ENCODE assay signal across 16 cellular contexts in the genomic region with DNA sequence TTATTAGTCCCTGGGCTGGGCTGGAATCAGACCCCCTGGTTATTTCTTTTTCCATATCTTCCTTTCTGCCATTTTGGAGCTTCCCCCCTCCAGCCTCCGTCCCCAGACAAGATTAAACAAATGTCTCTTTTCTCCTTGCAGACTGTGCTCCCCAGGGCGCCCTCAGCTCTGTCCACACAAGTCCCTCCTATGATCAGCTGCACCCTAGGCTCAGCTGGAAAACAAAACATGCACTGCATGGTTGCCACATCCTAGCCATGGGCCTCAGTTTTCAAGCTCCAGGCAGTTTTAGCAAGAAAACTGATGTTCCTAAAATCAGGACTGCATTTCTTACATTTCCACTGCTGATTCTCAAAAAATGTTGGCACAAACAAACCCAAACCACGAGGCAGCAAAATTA. TPM values are rescaled to one million over a fixed set of nuclear protein-coding genes. Genes with fewer than 3 reads are reported as not detected.
DNase-seq lines count a peak whose midpoint lies in the region; ATAC-seq and TF ChIP-seq lines count a peak whose summit lies in the region.
"Had no signal": no experiment of that assay in that cellular context is flagged by ENCODE, and none has a peak within 500 bp of the region (broad histone marks: within the 10 kb centered on the region; RNA-seq: fewer than 3 reads in every experiment).

No MANE protein-coding gene starts in this region.

- H3K79me2 ChIP-seq in GM23338 (replicated peaks; ENCODE audit: insufficient read depth), result no peaks in the 10 kb centered on the region

- POLR2A ChIA-PET in CD8-positive, alpha-beta T cell (lab: Charles Lee), result interaction anchor here (0.6 to 2.4 kb wide), 2 partner anchors 21 to 97 kb away, joined by 3 to 8 read pairs; no protein-coding TSS in a partner anchor

- no peaks in the 10 kb centered on the region for H4K20me1 ChIP-seq in GM23338 (replicated peaks; ENCODE audit: insufficient read depth)

- no peaks in the 10 kb centered on the region for H3K9me2 ChIP-seq in GM23338 (ENCODE audit: insufficient read depth)

- H3K27me3 Mint-ChIP-seq in GM23338 (ENCODE audit: insufficient read depth, low read depth, poor library complexity), result peaks cover 5% of the 10 kb centered on the region
- peaks cover 8% of the 10 kb centered on the region for H3K27me3 Mint-ChIP-seq in CD8-positive, alpha-beta T cell (ENCODE audit: low read depth)

- peaks cover 3% of the 10 kb centered on the region; the same call in 1 of the 3 replicates for H3K9me3 Mint-ChIP-seq in GM23338
- H3K9me3 Mint-ChIP-seq in CD8-positive, alpha-beta T cell, result no peaks in the 10 kb centered on the region
- H3K9me3 Mint-ChIP-seq: CD4-positive, alpha-beta T cell; H9; IgD-negative memory B cell had no signal

- no peaks in the 10 kb centered on the region for H3K27me3 ChIP-seq in GM23338 (ENCODE audit: insufficient read depth)
- H3K27me3 ChIP-seq in adipocyte (replicated peaks; ENCODE audit: control insufficient read depth, insufficient read depth, low read length), result no peaks in the 10 kb centered on the region
- H3K27me3 ChIP-seq in lung (ENCODE audit: control insufficient read depth, insufficient read depth), result no peaks in the 10 kb centered on the region
- no peaks in the 10 kb centered on the region for H3K27me3 ChIP-seq in CD8-positive, alpha-beta T cell (ENCODE audit: insufficient read depth, low read length)
- H3K27me3 ChIP-seq in right cardiac atrium (ENCODE audit: control insufficient read depth, insufficient read depth), result no peaks in the 10 kb centered on the region
- H3K27me3 ChIP-seq in heart right ventricle, result no peaks in the 10 kb centered on the region

- H3K36me3 ChIP-seq in GM23338 (ENCODE audit: insufficient read depth) (no peaks in the 10 kb centered on the region), adipocyte (ENCODE audit: control insufficient read depth, insufficient read depth, low read length, severe bottlenecking) (no peaks in the 10 kb centered on the region), lung (ENCODE audit: control insufficient read depth in 2 of 2, insufficient read depth in 2 of 2, low read length in 2 of 2) (no peaks in the 10 kb centered on the region), heart right ventricle (no peaks in the 10 kb centered on the region)
- H3K36me3 ChIP-seq in CD8-positive, alpha-beta T cell (ENCODE audit: insufficient read depth, low read length), result no peaks in the 10 kb centered on the region

- H3K4me2 ChIP-seq in GM23338, result no peak overlapping the region

- ATAC-seq in GM23338 (no peak), lung (ENCODE audit: insufficient read depth, low FRiP score) (no peak), right cardiac atrium (no peak), HG03520 (IDR thresholded peaks at IDR 0.05; ENCODE audit: unreplicated experiment) (no peak), heart right ventricle (no peak)
- ATAC-seq in CD8-positive, alpha-beta T cell, result no peak

- H2AFZ ChIP-seq in GM23338, result peak overlapping the region; percentile 86
- H2AFZ ChIP-seq: GM23248 had no signal

- TF ChIP-seq CTCF in GM23338 (conservative IDR thresholded peaks at IDR 0.05; ENCODE audit: low read depth in 2 of 2) (no peak), lung (IDR thresholded peaks at IDR 0.05; ENCODE audit: control extremely low read depth, extremely low read depth) (no peak), heart right ventricle (IDR thresholded peaks at IDR 0.05) (no peak)
- TF ChIP-seq CTCF in CD8-positive, alpha-beta T cell (IDR thresholded peaks at IDR 0.05), result no peak

- WGBS in lung, 2 donors, result 79 to 81% methylated on average over 3 of the region's 3 CpGs
- WGBS in right cardiac atrium, result 72% methylated on average over 3 of the region's 3 CpGs
- 75 to 77% methylated on average over 3 of the region's 3 CpGs for WGBS in heart right ventricle, 2 donors

- H3K4me3 ChIP-seq in GM23338 (no peak overlapping the region), adipocyte (ENCODE audit: low read length) (no peak overlapping the region), lung (no peak overlapping the region), right cardiac atrium (ENCODE audit: low read length) (no peak overlapping the region), heart right ventricle (no peak overlapping the region)
- H3K4me3 ChIP-seq in CD8-positive, alpha-beta T cell (ENCODE audit: low read depth, low read length), result no peak overlapping the region
- H3K4me3 ChIP-seq: GM23248 had no signal

- H3K4me1 ChIP-seq in GM23338 (ENCODE audit: insufficient read depth) (peaks cover 27% of the 10 kb centered on the region), adipocyte (ENCODE audit: control insufficient read depth, insufficient read depth, low read length) (peaks cover 20% of the 10 kb centered on the region), lung (ENCODE audit: control insufficient read depth in 2 of 2, insufficient read depth in 2 of 2, low read length in 2 of 2) (no peaks in the 10 kb centered on the region), right cardiac atrium (ENCODE audit: control insufficient read depth, insufficient read depth, low read length) (no peaks in the 10 kb centered on the region), heart right ventricle (peaks cover 0 to 14% (median 4%) of the 10 kb centered on the region in 9 donors)
- H3K4me1 ChIP-seq in CD8-positive, alpha-beta T cell (ENCODE audit: insufficient read depth, low read length), result no peaks in the 10 kb centered on the region

- no peaks in the 10 kb centered on the region for H3K36me3 Mint-ChIP-seq in GM23338 (ENCODE audit: low read depth)
- H3K36me3 Mint-ChIP-seq in CD8-positive, alpha-beta T cell, result no peaks in the 10 kb centered on the region
- H3K36me3 Mint-ChIP-seq: IgD-negative memory B cell had no signal

- H3K4me1 Mint-ChIP-seq in GM23338, result peaks cover 39% of the 10 kb centered on the region
- no peaks in the 10 kb centered on the region for H3K4me1 Mint-ChIP-seq in CD8-positive, alpha-beta T cell (ENCODE audit: low read depth)
- H3K4me1 Mint-ChIP-seq: IgD-negative memory B cell had no signal

- H3K27ac Mint-ChIP-seq in GM23338, result peak overlapping the region; percentile 89; the same call in 1 of the 2 replicates
- no peak overlapping the region for H3K27ac Mint-ChIP-seq in CD8-positive, alpha-beta T cell
- H3K27ac Mint-ChIP-seq: B cell; CD4-positive, alpha-beta T cell; IgD-negative memory B cell had no signal

- H3K9ac ChIP-seq in adipocyte (ENCODE audit: low read length), result no peak overlapping the region
- H3K9ac ChIP-seq: GM23248 had no signal

- no peak overlapping the region for H3K4me3 Mint-ChIP-seq in GM23338
- H3K4me3 Mint-ChIP-seq in CD8-positive, alpha-beta T cell, result no peak overlapping the region
- H3K4me3 Mint-ChIP-seq: B cell; CD4-positive, alpha-beta T cell; H9; IgD-negative memory B cell had no signal

- CTCF ChIA-PET in CD8-positive, alpha-beta T cell (lab: Charles Lee), result interaction anchor here (0.9 to 2.2 kb wide), 7 partner anchors 9 to 272 kb away, joined by 3 to 11 read pairs (median 5); a partner anchor contains a TSS

- H3K27ac ChIP-seq in GM23338 (ENCODE audit: low read depth) (no peak overlapping the region), lung (ENCODE audit: low read depth in 1 of 2, low read length in 1 of 2) (no peak overlapping the region), right cardiac atrium (ENCODE audit: low read length) (no peak overlapping the region), heart right ventricle (no peak overlapping the region)
- no peak overlapping the region for H3K27ac ChIP-seq in CD8-positive, alpha-beta T cell (ENCODE audit: low read depth, low read length)
- H3K27ac ChIP-seq: GM23248 had no signal

- intact Hi-C loops in CD8-positive, alpha-beta T cell (cut with DNase I, micrococcal nuclease), result no loop called here
- intact Hi-C loops in right cardiac atrium (cut with DNase I) (no loop called here), heart right ventricle (cut with DNase I) (no loop called here)

- peaks cover 17% of the 10 kb centered on the region; the same call in 1 of the 2 replicates for H3F3A ChIP-seq in GM23338 (replicated peaks; ENCODE audit: low read depth)

- DNase-seq in GM23338 (ENCODE audit: low spot score) (no peak), NCI-H146 treated with DMSO at 0.1 percent for 48 hours (lab: John Stamatoyannopoulos, UW; ENCODE audit: unreplicated experiment) (peak; percentile 39), adipocyte (ENCODE audit: low read depth) (peak; percentile 22), lung (ENCODE audit: low spot score) (peak; percentile 3), right cardiac atrium (no peak), heart right ventricle (no peak)
- no peak for DNase-seq in CD8-positive, alpha-beta T cell
- DNase-seq: C1 segment of cervical spinal cord; CD4-positive, alpha-beta T cell; DND-41; GDM1; GM23248; H9 had no signal

- no peaks in the 10 kb centered on the region for H3K9me3 ChIP-seq in adipocyte (ENCODE audit: control insufficient read depth, low read length)
- no peaks in the 10 kb centered on the region for H3K9me3 ChIP-seq in lung (ENCODE audit: control insufficient read depth in 2 of 2, insufficient read depth in 1 of 2, low read length in 1 of 2)
- H3K9me3 ChIP-seq in CD8-positive, alpha-beta T cell (ENCODE audit: low read length), result no peaks in the 10 kb centered on the region
- H3K9me3 ChIP-seq in right cardiac atrium (ENCODE audit: control insufficient read depth, low read length), result no peaks in the 10 kb centered on the region
- H3K9me3 ChIP-seq in heart right ventricle, result no peaks in the 10 kb centered on the region

TF ChIP-seq in GM23338, 12 proteins besides CTCF, POLR2A, EP300 and RAD21 (continues in another document):
- TF ChIP-seq EZH2 (IDR thresholded peaks at IDR 0.05; ENCODE audit: low read depth, unreplicated experiment), result no peak
- TF ChIP-seq, protein P1, sequence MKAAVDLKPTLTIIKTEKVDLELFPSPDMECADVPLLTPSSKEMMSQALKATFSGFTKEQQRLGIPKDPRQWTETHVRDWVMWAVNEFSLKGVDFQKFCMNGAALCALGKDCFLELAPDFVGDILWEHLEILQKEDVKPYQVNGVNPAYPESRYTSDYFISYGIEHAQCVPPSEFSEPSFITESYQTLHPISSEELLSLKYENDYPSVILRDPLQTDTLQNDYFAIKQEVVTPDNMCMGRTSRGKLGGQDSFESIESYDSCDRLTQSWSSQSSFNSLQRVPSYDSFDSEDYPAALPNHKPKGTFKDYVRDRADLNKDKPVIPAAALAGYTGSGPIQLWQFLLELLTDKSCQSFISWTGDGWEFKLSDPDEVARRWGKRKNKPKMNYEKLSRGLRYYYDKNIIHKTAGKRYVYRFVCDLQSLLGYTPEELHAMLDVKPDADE (IDR thresholded peaks at IDR 0.05), result no peak
- TF ChIP-seq ZNF114 (CRISPR knock-in tag; IDR thresholded peaks at IDR 0.05), result no peak
- no peak for TF ChIP-seq STAT1 (IDR thresholded peaks at IDR 0.05; ENCODE audit: unreplicated experiment)

RNA-seq across cellular contexts. Expression of a gene that starts 23.5 kb away (rescaled TPM):
- 6.8 and 7.2 TPM in 2 replicates for total RNA-seq in GM23338 (2014; rRNA removed; shearing (Covaris generic))
- polyA plus RNA-seq in GM23338 (2016; fragmentation: Nextera tagmentation; extraction: Ambion mirVana) (3.3 and 4.6 TPM in 2 replicates), lung (10 to 100 TPM; 33.8 to 55.9 TPM), right cardiac atrium (21.2 TPM), heart right ventricle (10 to 100 TPM; 20.5 to 25.9 TPM)
- total RNA-seq in lung (10 to 100 TPM; 50.8 to 82.5 TPM), right cardiac atrium (10 to 100 TPM; 17.9 to 23.6 (median 20.6) TPM), heart right ventricle (10 to 100 TPM; 17.4 to 32.2 (median 24.0) TPM)
- total RNA-seq in CD8-positive, alpha-beta T cell, result 10 to 100 TPM; 72.9 to 75.2 TPM

Comparison
In these comparisons a context has a peak if more than half of its experiments do, and no peak if none do; other contexts are left out.
1. DNase-seq: peak in NCI-H146 treated with DMSO at 0.1 percent for 48 hours (single experiment), adipocyte (single experiment) and lung (single experiment); none in GM23338 (single experiment), CD8-positive, alpha-beta T cell (0 of 7), right cardiac atrium (0 of 3) and heart right ventricle (0 of 2).